In genomic region chr4:1136028-1136427, GRCh38 we compare ENCODE assay signal across 18 cellular contexts. TPM values are rescaled to one million over a fixed set of nuclear protein-coding genes. Genes with fewer than 3 reads are reported as not detected.
DNase-seq lines count a peak whose midpoint lies in the region; ATAC-seq and TF ChIP-seq lines count a peak whose summit lies in the region.
"Had no signal": no experiment of that assay in that cellular context is flagged by ENCODE, and none has a peak within 500 bp of the region (broad histone marks: within the 10 kb centered on the region; RNA-seq: fewer than 3 reads in every experiment).

No MANE protein-coding gene starts in this region.

- DNase-seq in T-helper 1 cell (no peak), HL-60 (ENCODE audit: low read depth in 1 of 2, low spot score in 1 of 2) (peak; percentile 41 to 54), C1 segment of cervical spinal cord (lab: John Stamatoyannopoulos, UW) (no peak)
- peak in 2 of 10 donors; percentile 14 to 23 for DNase-seq in naive thymus-derived CD8-positive, alpha-beta T cell
- no peak for DNase-seq in activated CD8-positive, alpha-beta memory T cell treated with anti-CD3 and anti-CD28 coated beads, Interleukin-2, amount 50 U/mL, for 48 hours
- DNase-seq: activated naive CD4-positive, alpha-beta T cell; brain microvascular endothelial cell; Calu3; GDM1; hippocampal formation; NCI-H2227 treated with DMSO at 0.1 percent for 48 hours; spleen; stimulated activated naive B cell treated with anti-CD40 and anti-IgM and Interleukin-4, amounts not matched to agents 10 μg/mL and 1 μg/mL and 100 μg/mL, for 72 hours had no signal

- TF ChIP-seq CTCF in HL-60 (IDR thresholded peaks at IDR 0.05; ENCODE audit: insufficient read depth, low read length), result no peak

- peak overlapping the region; percentile 36 for H3K4me3 Mint-ChIP-seq in T-helper 1 cell treated with Interleukin-12 subunit alpha and Interleukin-12 subunit beta and Interleukin-4 antibody, amounts not matched to agents 30 μg/mL and 1 μg/mL, for 36 hours
- H3K4me3 Mint-ChIP-seq in dendritic cell treated with granulocyte-macrophage colony-stimulating factor and Interleukin-4, amounts not matched to agents 40 ng/mL and 50 ng/mL, for 4 days, result no peak overlapping the region
- H3K4me3 Mint-ChIP-seq in naive thymus-derived CD8-positive, alpha-beta T cell, result peak overlapping the region in 5 of 10 donors; percentile 56 to 85 (median 64)
- H3K4me3 Mint-ChIP-seq: stimulated activated naive B cell treated with anti-CD40 and anti-IgM and Interleukin-4, amounts not matched to agents 10 μg/mL and 1 μg/mL and 100 μg/mL, for 72 hours had no signal

- peak overlapping the region; percentile 13 for H3K27ac Mint-ChIP-seq in T-helper 1 cell treated with Interleukin-12 subunit alpha and Interleukin-12 subunit beta and Interleukin-4 antibody, amounts not matched to agents 30 μg/mL and 1 μg/mL, for 36 hours
- peak overlapping the region; percentile 46 for H3K27ac Mint-ChIP-seq in dendritic cell treated with granulocyte-macrophage colony-stimulating factor and Interleukin-4, amounts not matched to agents 40 ng/mL and 50 ng/mL, for 4 days
- peak overlapping the region in 7 of 10 donors; percentile 20 to 74 (median 27) for H3K27ac Mint-ChIP-seq in naive thymus-derived CD8-positive, alpha-beta T cell
- H3K27ac Mint-ChIP-seq: stimulated activated naive B cell treated with anti-CD40 and anti-IgM and Interleukin-4, amounts not matched to agents 10 μg/mL and 1 μg/mL and 100 μg/mL, for 72 hours had no signal

- H3K27ac ChIP-seq in HL-60 (replicated peaks), result no peak overlapping the region
- H3K27ac ChIP-seq: brain microvascular endothelial cell, prostate gland had no signal

- peaks cover 2% of the 10 kb centered on the region for H3K36me3 Mint-ChIP-seq in T-helper 1 cell treated with Interleukin-12 subunit alpha and Interleukin-12 subunit beta and Interleukin-4 antibody, amounts not matched to agents 30 μg/mL and 1 μg/mL, for 36 hours (ENCODE audit: low read depth)
- H3K36me3 Mint-ChIP-seq in dendritic cell treated with granulocyte-macrophage colony-stimulating factor and Interleukin-4, amounts not matched to agents 40 ng/mL and 50 ng/mL, for 4 days (ENCODE audit: low read depth), result no peaks in the 10 kb centered on the region
- H3K36me3 Mint-ChIP-seq in naive thymus-derived CD8-positive, alpha-beta T cell, result peaks cover 0 to 2% (median 0%) of the 10 kb centered on the region in 3 donors

- no peaks in the 10 kb centered on the region for H3K27me3 ChIP-seq in HL-60 (ENCODE audit: insufficient read depth, poor library complexity, severe bottlenecking)
- H3K27me3 ChIP-seq: spleen had no signal

- intact Hi-C loops in dendritic cell treated with granulocyte-macrophage colony-stimulating factor and Interleukin-4, amounts not matched to agents 40 ng/mL and 50 ng/mL, for 4 days (cut with micrococcal nuclease), result no loop called here

- POLR2A ChIA-PET in naive thymus-derived CD8-positive, alpha-beta T cell (lab: Charles Lee), result interaction anchor here (0.6 kb wide), 1 partner anchor 54 kb away, joined by 3 read pairs; no protein-coding TSS in a partner anchor

- H3K4me1 Mint-ChIP-seq in T-helper 1 cell treated with Interleukin-12 subunit alpha and Interleukin-12 subunit beta and Interleukin-4 antibody, amounts not matched to agents 30 μg/mL and 1 μg/mL, for 36 hours (ENCODE audit: low read depth), result peaks cover 12% of the 10 kb centered on the region
- H3K4me1 Mint-ChIP-seq in dendritic cell treated with granulocyte-macrophage colony-stimulating factor and Interleukin-4, amounts not matched to agents 40 ng/mL and 50 ng/mL, for 4 days (ENCODE audit: low read depth), result peaks cover 26% of the 10 kb centered on the region
- peaks cover 8 to 24% (median 22%) of the 10 kb centered on the region in 4 donors for H3K4me1 Mint-ChIP-seq in naive thymus-derived CD8-positive, alpha-beta T cell

- no peaks in the 10 kb centered on the region for H3K9me3 Mint-ChIP-seq in T-helper 1 cell treated with Interleukin-12 subunit alpha and Interleukin-12 subunit beta and Interleukin-4 antibody, amounts not matched to agents 30 μg/mL and 1 μg/mL, for 36 hours
- no peaks in the 10 kb centered on the region for H3K9me3 Mint-ChIP-seq in dendritic cell treated with granulocyte-macrophage colony-stimulating factor and Interleukin-4, amounts not matched to agents 40 ng/mL and 50 ng/mL, for 4 days
- peaks cover 0 to 3% (median 0%) of the 10 kb centered on the region in 9 donors for H3K9me3 Mint-ChIP-seq in naive thymus-derived CD8-positive, alpha-beta T cell
- H3K9me3 Mint-ChIP-seq: stimulated activated naive B cell treated with anti-CD40 and anti-IgM and Interleukin-4, amounts not matched to agents 10 μg/mL and 1 μg/mL and 100 μg/mL, for 72 hours had no signal

- no peak overlapping the region for H3K4me3 ChIP-seq in HL-60 (replicated peaks; ENCODE audit: insufficient read depth, low read length)
- H3K4me3 ChIP-seq: prostate gland had no signal

- ATAC-seq in naive thymus-derived CD8-positive, alpha-beta T cell, result peak; percentile 51 to 54
- no peak for ATAC-seq in HG02938 (IDR thresholded peaks at IDR 0.05; ENCODE audit: unreplicated experiment)
- ATAC-seq: SK-N-SH treated with all-trans-retinoic acid at 6 μM for 48 hours; stimulated activated naive B cell treated with anti-CD40 and anti-IgM and Interleukin-4, amounts not matched to agents 10 μg/mL and 1 μg/mL and 100 μg/mL, for 72 hours had no signal

- H3K27me3 Mint-ChIP-seq in T-helper 1 cell treated with Interleukin-12 subunit alpha and Interleukin-12 subunit beta and Interleukin-4 antibody, amounts not matched to agents 30 μg/mL and 1 μg/mL, for 36 hours (ENCODE audit: low read depth), result peaks cover 14% of the 10 kb centered on the region
- peaks cover 4% of the 10 kb centered on the region for H3K27me3 Mint-ChIP-seq in dendritic cell treated with granulocyte-macrophage colony-stimulating factor and Interleukin-4, amounts not matched to agents 40 ng/mL and 50 ng/mL, for 4 days
- peaks cover 0 to 3% (median 0%) of the 10 kb centered on the region in 5 donors for H3K27me3 Mint-ChIP-seq in naive thymus-derived CD8-positive, alpha-beta T cell
- H3K27me3 Mint-ChIP-seq: stimulated activated naive B cell treated with anti-CD40 and anti-IgM and Interleukin-4, amounts not matched to agents 10 μg/mL and 1 μg/mL and 100 μg/mL, for 72 hours had no signal

RNA-seq across cellular contexts. Expression of gene RNF212, which starts 22.7 kb away (rescaled TPM):
- total RNA-seq in naive thymus-derived CD8-positive, alpha-beta T cell, result 1 to 10 TPM; 7.7 to 8.5 TPM
- polyA plus RNA-seq in naive thymus-derived CD8-positive, alpha-beta T cell, result 1 to 10 TPM; 3.1 to 4.4 (median 3.5) TPM
- total RNA-seq: Calu3 had no signal

RNA-seq across cellular contexts. Expression of gene SPON2, which starts 36.4 kb away (rescaled TPM):
- total RNA-seq in naive thymus-derived CD8-positive, alpha-beta T cell, result 10 to 100 TPM; 16.5 to 16.6 TPM
- polyA plus RNA-seq in naive thymus-derived CD8-positive, alpha-beta T cell, result 10 to 100 TPM in 1 of 3 donors, 1 to 10 TPM in 2; 8.5 to 45.9 (median 9.5) TPM

Comparison
In these comparisons a context has a peak if more than half of its experiments do, and no peak if none do; other contexts are left out.
1. DNase-seq: peak in HL-60 (2 of 2); none in T-helper 1 cell (0 of 5), C1 segment of cervical spinal cord (0 of 14) and activated CD8-positive, alpha-beta memory T cell treated with anti-CD3 and anti-CD28 coated beads, Interleukin-2, amount 50 U/mL, for 48 hours (single experiment).
2. Peak in every context shown above with its lines, with median percentiles within 50 percentile points of each other: H3K27ac Mint-ChIP-seq.